22 cellular contexts compared by ENCODE assay signal in genomic region chr11:9142732-9143131, GRCh38. TPM values are rescaled to one million over a fixed set of nuclear protein-coding genes. Genes with fewer than 3 reads are reported as not detected.
DNase-seq lines count a peak whose midpoint lies in the region; ATAC-seq and TF ChIP-seq lines count a peak whose summit lies in the region.
"Had no signal": no experiment of that assay in that cellular context is flagged by ENCODE, and none has a peak within 500 bp of the region (broad histone marks: within the 10 kb centered on the region; RNA-seq: fewer than 3 reads in every experiment).

No MANE protein-coding gene starts in this region.

- H3K4me1 Mint-ChIP-seq in activated naive CD8-positive, alpha-beta T cell (ENCODE audit: low read depth), result peaks cover 20% of the 10 kb centered on the region
- H3K4me1 Mint-ChIP-seq in activated naive CD8-positive, alpha-beta T cell treated with anti-CD3 and anti-CD28 coated beads, Interleukin-2, amount 50 U/mL, for 24 hours, result peaks cover 19% of the 10 kb centered on the region
- H3K4me1 Mint-ChIP-seq in GM23338, result peaks cover 9% of the 10 kb centered on the region

- H3K4me3 Mint-ChIP-seq in activated naive CD8-positive, alpha-beta T cell, result no peak overlapping the region
- H3K4me3 Mint-ChIP-seq in activated naive CD8-positive, alpha-beta T cell treated with anti-CD3 and anti-CD28 coated beads, Interleukin-2, amount 50 U/mL, for 24 hours, result no peak overlapping the region
- H3K4me3 Mint-ChIP-seq in GM23338, result no peak overlapping the region
- H3K4me3 Mint-ChIP-seq: activated naive CD8-positive, alpha-beta T cell treated with anti-CD3 and anti-CD28 coated beads, Interleukin-2, amount 10 ng/mL, durations not matched to agents 7 days and 5 days; activated T-cell treated with anti-CD3 and anti-CD28 coated beads, Interleukin-2, amount 50 U/mL, for 72 hours had no signal

- ATAC-seq in activated naive CD8-positive, alpha-beta T cell treated with anti-CD3 and anti-CD28 coated beads, Interleukin-2, amount 50 U/mL, for 24 hours, result no peak
- ATAC-seq in GM23338 (no peak), HG03342 (IDR thresholded peaks at IDR 0.05; ENCODE audit: unreplicated experiment) (no peak)
- ATAC-seq: activated T-cell treated with anti-CD3 and anti-CD28 coated beads, Interleukin-2, amount 50 U/mL, for 72 hours; gastroesophageal sphincter had no signal

- H3K27ac ChIP-seq in GM23338 (ENCODE audit: low read depth), result no peak overlapping the region
- H3K27ac ChIP-seq: brain microvascular endothelial cell, colonic mucosa, SJSA1 had no signal

- H3F3A ChIP-seq in GM23338 (replicated peaks; ENCODE audit: low read depth), result 0 out of 2 replicates have a peak, but pooled peaks cover 4% of the 10 kb centered on the region

- no peak overlapping the region for H3K4me2 ChIP-seq in GM23338

- no peak overlapping the region for H2AFZ ChIP-seq in GM23338

- no peaks in the 10 kb centered on the region for H3K27me3 Mint-ChIP-seq in activated naive CD8-positive, alpha-beta T cell
- no peaks in the 10 kb centered on the region for H3K27me3 Mint-ChIP-seq in activated naive CD8-positive, alpha-beta T cell treated with anti-CD3 and anti-CD28 coated beads, Interleukin-2, amount 50 U/mL, for 24 hours
- H3K27me3 Mint-ChIP-seq in GM23338 (ENCODE audit: insufficient read depth, low read depth, poor library complexity), result peaks cover 4% of the 10 kb centered on the region
- H3K27me3 Mint-ChIP-seq: activated naive CD8-positive, alpha-beta T cell treated with anti-CD3 and anti-CD28 coated beads, Interleukin-2, amount 10 ng/mL, durations not matched to agents 7 days and 5 days had no signal

- H3K9me3 Mint-ChIP-seq in activated naive CD8-positive, alpha-beta T cell (ENCODE audit: low read depth), result no peaks in the 10 kb centered on the region
- no peaks in the 10 kb centered on the region for H3K9me3 Mint-ChIP-seq in activated naive CD8-positive, alpha-beta T cell treated with anti-CD3 and anti-CD28 coated beads, Interleukin-2, amount 50 U/mL, for 24 hours
- H3K9me3 Mint-ChIP-seq in GM23338, result no peaks in the 10 kb centered on the region
- H3K9me3 Mint-ChIP-seq: activated naive CD8-positive, alpha-beta T cell treated with anti-CD3 and anti-CD28 coated beads, Interleukin-2, amount 10 ng/mL, durations not matched to agents 7 days and 5 days; activated T-cell treated with anti-CD3 and anti-CD28 coated beads, Interleukin-2, amount 50 U/mL, for 72 hours had no signal

- no peaks in the 10 kb centered on the region for H3K79me2 ChIP-seq in GM23338 (replicated peaks; ENCODE audit: insufficient read depth)

- peaks cover 9% of the 10 kb centered on the region; the same call in 1 of the 2 replicates for H3K4me1 ChIP-seq in GM23338 (ENCODE audit: insufficient read depth)
- H3K4me1 ChIP-seq: Caco-2, colonic mucosa had no signal

- H3K27me3 ChIP-seq in GM23338 (ENCODE audit: insufficient read depth), result no peaks in the 10 kb centered on the region
- H3K27me3 ChIP-seq: brain microvascular endothelial cell, colonic mucosa, gastroesophageal sphincter, SJSA1 had no signal

- no peak for DNase-seq in activated naive CD8-positive, alpha-beta T cell treated with anti-CD3 and anti-CD28 coated beads, Interleukin-2, amount 50 U/mL, for 24 hours
- DNase-seq in cerebellum (ENCODE audit: low spot score) (peak; percentile 63), midbrain (lab: John Stamatoyannopoulos, UW) (peak; percentile 87), GM23338 (ENCODE audit: low spot score) (no peak), NCI-H1105 (lab: John Stamatoyannopoulos, UW) (no peak), NCI-H1930 (lab: John Stamatoyannopoulos, UW) (no peak)
- DNase-seq: activated CD4-positive, alpha-beta T cell treated with anti-CD3 and anti-CD28 coated beads for 1 hour; activated naive CD8-positive, alpha-beta T cell treated with anti-CD3 and anti-CD28 coated beads, Interleukin-2, amount 10 ng/mL, durations not matched to agents 7 days and 5 days; activated T-cell treated with anti-CD3 and anti-CD28 coated beads, Interleukin-2, amount 50 U/mL, for 72 hours; brain microvascular endothelial cell; Caco-2; colonic mucosa; Karpas-422; NCI-H1694 treated with DMSO at 0.1 percent for 48 hours; NCI-H2171 treated with DMSO at 0.1 percent for 48 hours; NCI-H526; T-helper 1 cell had no signal

- no peak overlapping the region for H3K4me3 ChIP-seq in GM23338
- H3K4me3 ChIP-seq: colonic mucosa, gastroesophageal sphincter, lung, SJSA1 had no signal

- H3K36me3 ChIP-seq in GM23338 (ENCODE audit: insufficient read depth), result peaks cover 34% of the 10 kb centered on the region
- H3K36me3 ChIP-seq: colonic mucosa had no signal

- H3K9me2 ChIP-seq in GM23338 (ENCODE audit: insufficient read depth), result no peaks in the 10 kb centered on the region

- peaks cover 5% of the 10 kb centered on the region; the same call in 1 of the 2 replicates for H4K20me1 ChIP-seq in GM23338 (replicated peaks; ENCODE audit: insufficient read depth)

- H3K27ac Mint-ChIP-seq in activated naive CD8-positive, alpha-beta T cell, result peak overlapping the region; percentile 78
- no peak overlapping the region for H3K27ac Mint-ChIP-seq in activated naive CD8-positive, alpha-beta T cell treated with anti-CD3 and anti-CD28 coated beads, Interleukin-2, amount 50 U/mL, for 24 hours
- H3K27ac Mint-ChIP-seq in GM23338, result no peak overlapping the region
- H3K27ac Mint-ChIP-seq: activated naive CD8-positive, alpha-beta T cell treated with anti-CD3 and anti-CD28 coated beads, Interleukin-2, amount 10 ng/mL, durations not matched to agents 7 days and 5 days had no signal

- TF ChIP-seq CTCF in GM23338 (conservative IDR thresholded peaks at IDR 0.05; ENCODE audit: low read depth in 2 of 2), result no peak

- H3K36me3 Mint-ChIP-seq in activated naive CD8-positive, alpha-beta T cell, result peaks cover 13% of the 10 kb centered on the region
- peaks cover 31% of the 10 kb centered on the region for H3K36me3 Mint-ChIP-seq in activated naive CD8-positive, alpha-beta T cell treated with anti-CD3 and anti-CD28 coated beads, Interleukin-2, amount 50 U/mL, for 24 hours (ENCODE audit: low read depth)
- peaks cover 59% of the 10 kb centered on the region for H3K36me3 Mint-ChIP-seq in GM23338 (ENCODE audit: low read depth)

TF ChIP-seq in GM23338, 12 proteins besides CTCF, POLR2A, EP300 and RAD21:
- no peak for TF ChIP-seq STAT1 (IDR thresholded peaks at IDR 0.05; ENCODE audit: unreplicated experiment)

RNA-seq across cellular contexts. Expression of gene SCUBE2, which starts 51.3 kb away (rescaled TPM):
- 26.9 TPM for total RNA-seq in cerebellum
- total RNA-seq in GM23338 (2014; rRNA removed; shearing (Covaris generic)), result 0.63 TPM in 1 of 2 replicates, not detected in the other
- polyA plus RNA-seq in GM23338 (2016; fragmentation: Nextera tagmentation; extraction: Ambion mirVana), result 0.47 and 1.2 TPM in 2 replicates
- total RNA-seq: activated naive CD8-positive, alpha-beta T cell treated with anti-CD3 and anti-CD28 coated beads, Interleukin-2, amount 10 ng/mL, durations not matched to agents 7 days and 5 days; SJSA1 had no signal

Comparison
In these comparisons a context has a peak if more than half of its experiments do, and no peak if none do; other contexts are left out.
1. DNase-seq: peak in cerebellum (single experiment) and midbrain (single experiment); none in activated naive CD8-positive, alpha-beta T cell treated with anti-CD3 and anti-CD28 coated beads, Interleukin-2, amount 50 U/mL, for 24 hours (single experiment), GM23338 (single experiment), NCI-H1105 (single experiment) and NCI-H1930 (0 of 2).
2. RNA of gene SCUBE2, which starts 51.3 kb away (total RNA-seq): 26.9 TPM in cerebellum (single experiment); 0.63 TPM in GM23338; every median in the first group is over 10 times any median in the second.